In genomic region chr17:19992803-19993713, GRCh38 we compare ENCODE assay signal across 1 cellular context.
TF ChIP-seq lines count a peak whose summit lies in the region.

No MANE protein-coding gene starts in this region.

TF ChIP-seq in HEK293, 187 proteins besides CTCF, POLR2A, EP300 and RAD21 (continued from another document):
- peak; percentile 40; the same call in 1 of the 2 replicates for TF ChIP-seq ZNF449 (tag by site-specific recombination; IDR thresholded peaks at IDR 0.05)
- TF ChIP-seq ZNF768 (tag by site-specific recombination; IDR thresholded peaks at IDR 0.05), result no peak
- TF ChIP-seq ZNF692 (tag by site-specific recombination; IDR thresholded peaks at IDR 0.05), result peak; percentile 63
- no peak for TF ChIP-seq ZNF138 (tag by site-specific recombination; IDR thresholded peaks at IDR 0.05; ENCODE audit: borderline replicate concordance)
- no peak for TF ChIP-seq ZSCAN23 (tag by site-specific recombination; IDR thresholded peaks at IDR 0.05)
- no peak for TF ChIP-seq ZNF548 (tag by site-specific recombination; IDR thresholded peaks at IDR 0.05)
- no peak for TF ChIP-seq BCL11A (tag by site-specific recombination; IDR thresholded peaks at IDR 0.05; ENCODE audit: low read depth)
- TF ChIP-seq ZNF24 (tag by site-specific recombination; IDR thresholded peaks at IDR 0.05), result peak; percentile 41; the same call in 1 of the 2 replicates
- TF ChIP-seq ZBTB1 (tag by site-specific recombination; IDR thresholded peaks at IDR 0.05), result no peak
- TF ChIP-seq, protein P1, sequence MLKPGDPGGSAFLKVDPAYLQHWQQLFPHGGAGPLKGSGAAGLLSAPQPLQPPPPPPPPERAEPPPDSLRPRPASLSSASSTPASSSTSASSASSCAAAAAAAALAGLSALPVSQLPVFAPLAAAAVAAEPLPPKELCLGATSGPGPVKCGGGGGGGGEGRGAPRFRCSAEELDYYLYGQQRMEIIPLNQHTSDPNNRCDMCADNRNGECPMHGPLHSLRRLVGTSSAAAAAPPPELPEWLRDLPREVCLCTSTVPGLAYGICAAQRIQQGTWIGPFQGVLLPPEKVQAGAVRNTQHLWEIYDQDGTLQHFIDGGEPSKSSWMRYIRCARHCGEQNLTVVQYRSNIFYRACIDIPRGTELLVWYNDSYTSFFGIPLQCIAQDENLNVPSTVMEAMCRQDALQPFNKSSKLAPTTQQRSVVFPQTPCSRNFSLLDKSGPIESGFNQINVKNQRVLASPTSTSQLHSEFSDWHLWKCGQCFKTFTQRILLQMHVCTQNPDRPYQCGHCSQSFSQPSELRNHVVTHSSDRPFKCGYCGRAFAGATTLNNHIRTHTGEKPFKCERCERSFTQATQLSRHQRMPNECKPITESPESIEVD (tag by site-specific recombination; IDR thresholded peaks at IDR 0.05), result no peak
